ENCODE assay signal across 14 cellular contexts in genomic region chr11:67998150-67999045, GRCh38. TPM values are rescaled to one million over a fixed set of nuclear protein-coding genes. Genes with fewer than 3 reads are reported as not detected.
DNase-seq lines count a peak whose midpoint lies in the region; ATAC-seq and TF ChIP-seq lines count a peak whose summit lies in the region.
"Had no signal": no experiment of that assay in that cellular context is flagged by ENCODE, and none has a peak within 500 bp of the region (broad histone marks: within the 10 kb centered on the region; RNA-seq: fewer than 3 reads in every experiment).

No MANE protein-coding gene starts in this region.

- no peak overlapping the region for H3K9ac ChIP-seq in PC-3 (ENCODE audit: low read length)

- DNase-seq in activated naive CD8-positive, alpha-beta T cell treated with anti-CD3 and anti-CD28 coated beads for 36 hours: no peak
- DNase-seq in activated naive CD8-positive, alpha-beta T cell treated with anti-CD3 and anti-CD28 coated beads, Interleukin-2, amount 50 U/mL, for 24 hours: no peak
- DNase-seq in T-cell: peak in 1 of 34 experiments; percentile 26
- peak; percentile 0 for DNase-seq in epithelial cell of esophagus (ENCODE audit: low read depth)
- DNase-seq in ureter (ENCODE audit: low spot score): peak; percentile 56
- DNase-seq in PC-3: no peak
- DNase-seq in D341Med (ENCODE audit: low spot score): no peak
- no peak for DNase-seq in OCI-M2 (lab: John Stamatoyannopoulos, UW; ENCODE audit: unreplicated experiment)
- DNase-seq: amygdala, DMS79, NCI-H345, T1000 had no signal

- peaks cover 8% of the 10 kb centered on the region; the same call in 1 of the 2 replicates for H3K4me1 ChIP-seq in PC-3 (ENCODE audit: insufficient read depth, low read length)

- H3K36me3 ChIP-seq in PC-3 (ENCODE audit: low read depth, low read length): no peaks in the 10 kb centered on the region

- no peak overlapping the region for H3K4me3 ChIP-seq in epithelial cell of esophagus (ENCODE audit: low read length)
- no peak overlapping the region for H3K4me3 ChIP-seq in PC-3 (ENCODE audit: low read length)
- H3K4me3 ChIP-seq: dorsolateral prefrontal cortex had no signal

- TF ChIP-seq CTCF in epithelial cell of esophagus (IDR thresholded peaks at IDR 0.05; ENCODE audit: insufficient read depth, low read depth, low read length, missing control alignments) (no peak), PC-3 (conservative IDR thresholded peaks at IDR 0.05; ENCODE audit: low read depth, low read length) (no peak)

- no peaks in the 10 kb centered on the region for H3K9me3 Mint-ChIP-seq in activated naive CD8-positive, alpha-beta T cell treated with anti-CD3 and anti-CD28 coated beads for 36 hours
- no peaks in the 10 kb centered on the region for H3K9me3 Mint-ChIP-seq in activated naive CD8-positive, alpha-beta T cell treated with anti-CD3 and anti-CD28 coated beads, Interleukin-2, amount 50 U/mL, for 24 hours
- no peaks in the 10 kb centered on the region for H3K9me3 Mint-ChIP-seq in T-cell
- H3K9me3 Mint-ChIP-seq: mesothelial cell of epicardium had no signal

- BruUV-seq in PC-3 (replicated peaks; lab: Mats Ljungman, UMichigan): no TSS peak

- no peaks in the 10 kb centered on the region for H3K79me2 ChIP-seq in PC-3 (ENCODE audit: low read length)

- H3F3A ChIP-seq in PC-3 (ENCODE audit: low read length, unreplicated experiment): no peaks in the 10 kb centered on the region

- H3K4me3 Mint-ChIP-seq in activated naive CD8-positive, alpha-beta T cell treated with anti-CD3 and anti-CD28 coated beads for 36 hours: no peak overlapping the region
- H3K4me3 Mint-ChIP-seq in activated naive CD8-positive, alpha-beta T cell treated with anti-CD3 and anti-CD28 coated beads, Interleukin-2, amount 50 U/mL, for 24 hours: no peak overlapping the region
- peak overlapping the region in 1 of 3 donors; percentile 21 for H3K4me3 Mint-ChIP-seq in T-cell
- H3K4me3 Mint-ChIP-seq: mesothelial cell of epicardium had no signal

- H3K27ac Mint-ChIP-seq in activated naive CD8-positive, alpha-beta T cell treated with anti-CD3 and anti-CD28 coated beads for 36 hours: peak overlapping the region; percentile 28
- no peak overlapping the region for H3K27ac Mint-ChIP-seq in activated naive CD8-positive, alpha-beta T cell treated with anti-CD3 and anti-CD28 coated beads, Interleukin-2, amount 50 U/mL, for 24 hours
- H3K27ac Mint-ChIP-seq in T-cell: peak overlapping the region; percentile 63 to 69
- H3K27ac Mint-ChIP-seq: mesothelial cell of epicardium had no signal

- H3K4me1 Mint-ChIP-seq in activated naive CD8-positive, alpha-beta T cell treated with anti-CD3 and anti-CD28 coated beads for 36 hours: peaks cover 24% of the 10 kb centered on the region
- H3K4me1 Mint-ChIP-seq in activated naive CD8-positive, alpha-beta T cell treated with anti-CD3 and anti-CD28 coated beads, Interleukin-2, amount 50 U/mL, for 24 hours: peaks cover 33% of the 10 kb centered on the region
- peaks cover 18 to 40% (median 36%) of the 10 kb centered on the region in 3 donors for H3K4me1 Mint-ChIP-seq in T-cell

- no peaks in the 10 kb centered on the region for H3K9me3 ChIP-seq in PC-3 (ENCODE audit: low read length)

- H3K4me2 ChIP-seq in PC-3 (ENCODE audit: low read length): no peak overlapping the region

- no peaks in the 10 kb centered on the region for H3K27me3 ChIP-seq in PC-3 (ENCODE audit: low read length)

- POLR2A ChIA-PET in T-cell (lab: Charles Lee): interaction anchor here in 1 of 2 donors (0.5 to 0.6 kb wide), 2 partner anchors 276 to 1421 kb away, joined by 3 to 5 read pairs; no protein-coding TSS in a partner anchor
- POLR2A ChIA-PET in PC-3 (lab: Charles Lee; ENCODE audit: unreplicated experiment): no interaction called here

- peaks cover 3% of the 10 kb centered on the region for H3K36me3 Mint-ChIP-seq in activated naive CD8-positive, alpha-beta T cell treated with anti-CD3 and anti-CD28 coated beads for 36 hours
- H3K36me3 Mint-ChIP-seq in activated naive CD8-positive, alpha-beta T cell treated with anti-CD3 and anti-CD28 coated beads, Interleukin-2, amount 50 U/mL, for 24 hours (ENCODE audit: low read depth): peaks cover 4% of the 10 kb centered on the region
- no peaks in the 10 kb centered on the region for H3K36me3 Mint-ChIP-seq in T-cell
- H3K36me3 Mint-ChIP-seq: mesothelial cell of epicardium had no signal

- H3K27me3 Mint-ChIP-seq in activated naive CD8-positive, alpha-beta T cell treated with anti-CD3 and anti-CD28 coated beads for 36 hours: no peaks in the 10 kb centered on the region
- no peaks in the 10 kb centered on the region for H3K27me3 Mint-ChIP-seq in activated naive CD8-positive, alpha-beta T cell treated with anti-CD3 and anti-CD28 coated beads, Interleukin-2, amount 50 U/mL, for 24 hours
- H3K27me3 Mint-ChIP-seq in T-cell: no peaks in the 10 kb centered on the region

- H3K27ac ChIP-seq in PC-3 (ENCODE audit: low read length): no peak overlapping the region
- H3K27ac ChIP-seq: dorsolateral prefrontal cortex had no signal

- intact Hi-C loops in PC-3 (cut with micrococcal nuclease): no loop called here

- no peak for ATAC-seq in activated naive CD8-positive, alpha-beta T cell treated with anti-CD3 and anti-CD28 coated beads, Interleukin-2, amount 50 U/mL, for 24 hours
- ATAC-seq in T-cell (replicated peaks in 1 of 4) (peak in 2 of 4 experiments; percentile 34 to 39), PC-3 (no peak)

- no peaks in the 10 kb centered on the region for H4K20me1 ChIP-seq in PC-3 (ENCODE audit: low read length)

- H2AFZ ChIP-seq in PC-3 (ENCODE audit: low read length): no peak overlapping the region

- CTCF ChIA-PET in T-cell (lab: Charles Lee) (interaction anchor here in 1 of 2 donors (0.7 kb wide), 1 partner anchor 1889 kb away, joined by 3 read pairs; no protein-coding TSS in a partner anchor), PC-3 (lab: Charles Lee) (interaction anchor here (0.6 kb wide), 1 partner anchor 61 kb away, joined by 3 read pairs; no protein-coding TSS in a partner anchor)

- H3K9me2 ChIP-seq in PC-3 (replicated peaks; ENCODE audit: low read length): no peaks in the 10 kb centered on the region

RNA-seq across cellular contexts. Expression of gene UNC93B1, which starts 5.5 kb away (rescaled TPM):
- 10 to 100 TPM; 11.6 to 13.1 TPM for total RNA-seq in activated naive CD8-positive, alpha-beta T cell treated with anti-CD3 and anti-CD28 coated beads for 36 hours
- 10 to 100 TPM; 16.7 to 38.6 (median 27.8) TPM for total RNA-seq in T-cell
- 98.3 TPM for total RNA-seq in ureter
- total RNA-seq in PC-3 (2014; rRNA removed): 66.8 and 77.0 TPM in 2 replicates

RNA-seq across cellular contexts. Expression of gene ALDH3B1, which starts 11.7 kb away (rescaled TPM):
- total RNA-seq in activated naive CD8-positive, alpha-beta T cell treated with anti-CD3 and anti-CD28 coated beads for 36 hours: not detected
- total RNA-seq in T-cell: under 1 TPM; 0.20 to 0.53 (median 0.25) TPM
- 25.4 TPM for total RNA-seq in ureter
- total RNA-seq in PC-3 (2014; rRNA removed): 26.0 and 28.1 TPM in 2 replicates

RNA-seq across cellular contexts. Expression of gene NDUFS8, which starts 32.1 kb away (rescaled TPM):
- total RNA-seq in activated naive CD8-positive, alpha-beta T cell treated with anti-CD3 and anti-CD28 coated beads for 36 hours: 100 to 1,000 TPM; 109 to 126 TPM
- 100 to 1,000 TPM in 2 of 5 donors, 10 to 100 TPM in 3; 76.9 to 102 (median 91.1) TPM for total RNA-seq in T-cell
- total RNA-seq in ureter: 172 TPM
- total RNA-seq in PC-3 (2014; rRNA removed): 560 and 576 TPM in 2 replicates

RNA-seq across cellular contexts. Expression of gene TCIRG1, which starts 40.4 kb away (rescaled TPM):
- total RNA-seq in activated naive CD8-positive, alpha-beta T cell treated with anti-CD3 and anti-CD28 coated beads for 36 hours: 100 to 1,000 TPM; 108 to 113 TPM
- total RNA-seq in T-cell (100 to 1,000 TPM; 184 to 292 (median 246) TPM), ureter (134 TPM), PC-3 (2014; rRNA removed) (183 and 203 TPM in 2 replicates)

Comparison
In these comparisons a context has a peak if more than half of its experiments do, and no peak if none do; other contexts are left out.
1. DNase-seq: peak in epithelial cell of esophagus (single experiment) and ureter (single experiment); none in activated naive CD8-positive, alpha-beta T cell treated with anti-CD3 and anti-CD28 coated beads for 36 hours (single experiment), activated naive CD8-positive, alpha-beta T cell treated with anti-CD3 and anti-CD28 coated beads, Interleukin-2, amount 50 U/mL, for 24 hours (single experiment), PC-3 (single experiment), D341Med (single experiment) and OCI-M2 (single experiment).
2. RNA of gene ALDH3B1, which starts 11.7 kb away (total RNA-seq): 26.0 to 28.1 TPM in PC-3 and 25.4 TPM in ureter (single experiment); 0.20 to 0.53 TPM in T-cell and not detected in activated naive CD8-positive, alpha-beta T cell treated with anti-CD3 and anti-CD28 coated beads for 36 hours; every median in the first group is over 10 times any median in the second.